Comparison of ENCODE assay signal across 2 cellular contexts in genomic region chr20:37347891-37348642, GRCh38.
TF ChIP-seq lines count a peak whose summit lies in the region.

No MANE protein-coding gene starts in this region.

TF ChIP-seq in SK-N-SH, 30 proteins besides CTCF, POLR2A, EP300 and RAD21 (continued from another document):
- TF ChIP-seq, protein P1, sequence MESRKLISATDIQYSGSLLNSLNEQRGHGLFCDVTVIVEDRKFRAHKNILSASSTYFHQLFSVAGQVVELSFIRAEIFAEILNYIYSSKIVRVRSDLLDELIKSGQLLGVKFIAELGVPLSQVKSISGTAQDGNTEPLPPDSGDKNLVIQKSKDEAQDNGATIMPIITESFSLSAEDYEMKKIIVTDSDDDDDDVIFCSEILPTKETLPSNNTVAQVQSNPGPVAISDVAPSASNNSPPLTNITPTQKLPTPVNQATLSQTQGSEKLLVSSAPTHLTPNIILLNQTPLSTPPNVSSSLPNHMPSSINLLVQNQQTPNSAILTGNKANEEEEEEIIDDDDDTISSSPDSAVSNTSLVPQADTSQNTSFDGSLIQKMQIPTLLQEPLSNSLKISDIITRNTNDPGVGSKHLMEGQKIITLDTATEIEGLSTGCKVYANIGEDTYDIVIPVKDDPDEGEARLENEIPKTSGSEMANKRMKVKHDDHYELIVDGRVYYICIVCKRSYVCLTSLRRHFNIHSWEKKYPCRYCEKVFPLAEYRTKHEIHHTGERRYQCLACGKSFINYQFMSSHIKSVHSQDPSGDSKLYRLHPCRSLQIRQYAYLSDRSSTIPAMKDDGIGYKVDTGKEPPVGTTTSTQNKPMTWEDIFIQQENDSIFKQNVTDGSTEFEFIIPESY (IDR thresholded peaks at IDR 0.05; ENCODE audit: borderline replicate concordance, low read depth): no peak
- TF ChIP-seq, protein P2, sequence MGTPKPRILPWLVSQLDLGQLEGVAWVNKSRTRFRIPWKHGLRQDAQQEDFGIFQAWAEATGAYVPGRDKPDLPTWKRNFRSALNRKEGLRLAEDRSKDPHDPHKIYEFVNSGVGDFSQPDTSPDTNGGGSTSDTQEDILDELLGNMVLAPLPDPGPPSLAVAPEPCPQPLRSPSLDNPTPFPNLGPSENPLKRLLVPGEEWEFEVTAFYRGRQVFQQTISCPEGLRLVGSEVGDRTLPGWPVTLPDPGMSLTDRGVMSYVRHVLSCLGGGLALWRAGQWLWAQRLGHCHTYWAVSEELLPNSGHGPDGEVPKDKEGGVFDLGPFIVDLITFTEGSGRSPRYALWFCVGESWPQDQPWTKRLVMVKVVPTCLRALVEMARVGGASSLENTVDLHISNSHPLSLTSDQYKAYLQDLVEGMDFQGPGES (IDR thresholded peaks at IDR 0.05; ENCODE audit: low read depth, low read length): no peak
- TF ChIP-seq USF1 (IDR thresholded peaks at IDR 0.05; ENCODE audit: borderline replicate concordance, low read depth) (no peak), TEAD4 (IDR thresholded peaks at IDR 0.05; ENCODE audit: borderline replicate concordance, insufficient read depth) (no peak), FOSL2 (IDR thresholded peaks at IDR 0.05; ENCODE audit: borderline replicate concordance, low read depth) (no peak), NFIC (IDR thresholded peaks at IDR 0.05; ENCODE audit: borderline replicate concordance) (no peak), TAF1 (IDR thresholded peaks at IDR 0.05; ENCODE audit: borderline replicate concordance, low read depth, low read length) (no peak), RFX5 (IDR thresholded peaks at IDR 0.05; ENCODE audit: low read length) (no peak), CHD2 (IDR thresholded peaks at IDR 0.05; ENCODE audit: low read length, partially characterized antibody) (no peak), TCF12 (IDR thresholded peaks at IDR 0.05) (no peak), FOXJ3 (CRISPR knock-in tag; IDR thresholded peaks at IDR 0.05) (no peak), RXRA (IDR thresholded peaks at IDR 0.05; ENCODE audit: borderline replicate concordance, low read depth) (no peak)

TF ChIP-seq in SK-N-SH treated with all-trans-retinoic acid at 6 μM for 48 hours, 23 proteins besides CTCF, POLR2A, EP300 and RAD21 (continued from another document):
- TF ChIP-seq POU6F1 (CRISPR knock-in tag; IDR thresholded peaks at IDR 0.05; ENCODE audit: borderline replicate concordance, low read depth): no peak
- TF ChIP-seq CSDC2 (CRISPR knock-in tag; IDR thresholded peaks at IDR 0.05): no peak
- no peak for TF ChIP-seq ZC3H10 (CRISPR knock-in tag; IDR thresholded peaks at IDR 0.05)
- TF ChIP-seq, protein P3, sequence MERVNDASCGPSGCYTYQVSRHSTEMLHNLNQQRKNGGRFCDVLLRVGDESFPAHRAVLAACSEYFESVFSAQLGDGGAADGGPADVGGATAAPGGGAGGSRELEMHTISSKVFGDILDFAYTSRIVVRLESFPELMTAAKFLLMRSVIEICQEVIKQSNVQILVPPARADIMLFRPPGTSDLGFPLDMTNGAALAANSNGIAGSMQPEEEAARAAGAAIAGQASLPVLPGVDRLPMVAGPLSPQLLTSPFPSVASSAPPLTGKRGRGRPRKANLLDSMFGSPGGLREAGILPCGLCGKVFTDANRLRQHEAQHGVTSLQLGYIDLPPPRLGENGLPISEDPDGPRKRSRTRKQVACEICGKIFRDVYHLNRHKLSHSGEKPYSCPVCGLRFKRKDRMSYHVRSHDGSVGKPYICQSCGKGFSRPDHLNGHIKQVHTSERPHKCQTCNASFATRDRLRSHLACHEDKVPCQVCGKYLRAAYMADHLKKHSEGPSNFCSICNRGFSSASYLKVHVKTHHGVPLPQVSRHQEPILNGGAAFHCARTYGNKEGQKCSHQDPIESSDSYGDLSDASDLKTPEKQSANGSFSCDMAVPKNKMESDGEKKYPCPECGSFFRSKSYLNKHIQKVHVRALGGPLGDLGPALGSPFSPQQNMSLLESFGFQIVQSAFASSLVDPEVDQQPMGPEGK (CRISPR knock-in tag; IDR thresholded peaks at IDR 0.05; ENCODE audit: borderline replicate concordance): no peak
- TF ChIP-seq RARB (CRISPR knock-in tag; IDR thresholded peaks at IDR 0.05): no peak
- no peak for TF ChIP-seq GLIS3 (CRISPR knock-in tag; IDR thresholded peaks at IDR 0.05)
- TF ChIP-seq OSR1 (CRISPR knock-in tag; IDR thresholded peaks at IDR 0.05): no peak
- TF ChIP-seq ISL1 (CRISPR knock-in tag; IDR thresholded peaks at IDR 0.05): no peak
